3 cellular contexts compared by ENCODE assay signal in genomic region chr6:80411486-80411885, GRCh38.
"Had no signal": no experiment of that assay in that cellular context is flagged by ENCODE, and none has a peak within 500 bp of the region (broad histone marks: within the 10 kb centered on the region; RNA-seq: fewer than 3 reads in every experiment).

No MANE protein-coding gene starts in this region.

- DNase-seq: IMR-90, KBM-7, KG1 had no signal
